In genomic region chr5:92518318-92518913, GRCh38 we compare ENCODE assay signal across 7 cellular contexts.
DNase-seq lines count a peak whose midpoint lies in the region; ATAC-seq and TF ChIP-seq lines count a peak whose summit lies in the region.

No MANE protein-coding gene starts in this region.

- no peak overlapping the region for H3K4me3 Mint-ChIP-seq in glutamatergic neuron (ENCODE audit: unreplicated experiment)

- H3K27me3 Mint-ChIP-seq in glutamatergic neuron (ENCODE audit: unreplicated experiment), result no peaks in the 10 kb centered on the region

- peaks cover 0 to 13% (median 5%) of the 10 kb centered on the region in 4 donors for H3K4me1 ChIP-seq in stomach

- no peaks in the 10 kb centered on the region for H3K9me3 Mint-ChIP-seq in glutamatergic neuron (ENCODE audit: unreplicated experiment)

- no peak overlapping the region for H3K27ac Mint-ChIP-seq in glutamatergic neuron (ENCODE audit: unreplicated experiment)

- peak overlapping the region in 2 of 4 donors; percentile 3 to 7 for H3K4me3 ChIP-seq in stomach

- H3K9me3 ChIP-seq in stomach, result peaks cover 0 to 8% (median 3%) of the 10 kb centered on the region in 4 donors

- DNase-seq in RWPE1 (ENCODE audit: low spot score) (peak; percentile 73), glutamatergic neuron (no peak), stomach (no peak), cerebellar nuclear complex (lab: John Stamatoyannopoulos, UW) (no peak)

- H3K27me3 ChIP-seq in stomach, result no peaks in the 10 kb centered on the region

- no peak for TF ChIP-seq POLR2A in stomach (IDR thresholded peaks at IDR 0.05)

- intact Hi-C loops in stomach (cut with DNase I; ENCODE audit: low total_unique reads), result no loop called here

- no peaks in the 10 kb centered on the region for H3K36me3 Mint-ChIP-seq in glutamatergic neuron (ENCODE audit: unreplicated experiment)

- TF ChIP-seq EP300 in stomach (IDR thresholded peaks at IDR 0.05), result no peak

- no peak overlapping the region for H3K27ac ChIP-seq in RWPE1
- no peak overlapping the region for H3K27ac ChIP-seq in stomach

- H3K4me1 Mint-ChIP-seq in glutamatergic neuron (ENCODE audit: low read depth, unreplicated experiment), result no peaks in the 10 kb centered on the region

- CTCF ChIA-PET in RWPE1 (lab: Yijun Ruan, JAX), result interaction anchor here (0.6 to 1.5 kb wide), 11 partner anchors 12 to 527 kb away, joined by 3 to 7 read pairs (median 3); no protein-coding TSS in a partner anchor

- H3K36me3 ChIP-seq in stomach, result no peaks in the 10 kb centered on the region

- 15 to 31% (median 27%) methylated on average over 4 of the region's 4 CpGs for WGBS in stomach, 5 donors

- TF ChIP-seq CTCF in GM12872 (IDR thresholded peaks at IDR 0.05; ENCODE audit: insufficient read depth, low read depth, low read length) (peak; percentile 74), RWPE1 (conservative IDR thresholded peaks at IDR 0.05; ENCODE audit: low read depth) (peak; percentile 68), glutamatergic neuron (IDR thresholded peaks at IDR 0.05; ENCODE audit: partially characterized antibody, unreplicated experiment) (peak; percentile 79), stomach (IDR thresholded peaks at IDR 0.05) (peak in 4 of 7 experiments; percentile 43 to 61 (median 53))

- ATAC-seq in GM21360 (IDR thresholded peaks at IDR 0.05; ENCODE audit: unreplicated experiment) (peak; percentile 99), HG03442 (IDR thresholded peaks at IDR 0.05; ENCODE audit: unreplicated experiment) (peak; percentile 100)

- POLR2A ChIA-PET in RWPE1 (lab: Yijun Ruan, JAX; ENCODE audit: low non-redundant PET), result no interaction called here
